In the genomic region with DNA sequence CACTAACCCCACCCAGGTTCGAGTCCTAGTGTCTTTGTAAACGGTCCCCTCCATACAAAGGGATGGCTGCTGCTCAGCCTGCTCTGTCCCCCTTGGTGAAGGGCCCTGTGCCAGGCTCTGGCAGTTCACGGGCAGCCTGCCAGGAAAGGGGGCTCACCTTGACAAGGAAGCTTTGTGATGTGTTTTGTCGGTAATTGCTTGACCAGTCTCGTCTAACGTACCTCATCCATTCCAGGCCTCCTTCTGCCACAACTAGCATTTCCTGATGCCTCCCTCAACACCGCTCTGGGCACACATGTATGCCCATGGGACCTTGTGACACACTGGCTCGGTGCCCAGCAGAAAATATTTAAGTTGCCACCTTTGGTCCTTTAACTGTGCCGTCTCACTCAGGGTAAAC, we compare ENCODE assay signal across 17 cellular contexts.
A peak's percentile ranks its signal among the peaks of the same experiment; 100 is the strongest.
DNase-seq lines count a peak whose midpoint lies in the region; ATAC-seq and TF ChIP-seq lines count a peak whose summit lies in the region.
"Had no signal": no experiment of that assay in that cellular context is flagged by ENCODE, and none has a peak within 500 bp of the region (broad histone marks: within the 10 kb centered on the region; RNA-seq: fewer than 3 reads in every experiment).

No MANE protein-coding gene starts in this region.

- no peak overlapping the region for H3K4me3 ChIP-seq in right lobe of liver
- H3K4me3 ChIP-seq: psoas muscle, upper lobe of left lung had no signal

- intact Hi-C loops in posterior vena cava (cut with DNase I) (no loop called here), right lobe of liver (cut with DNase I) (no loop called here)

- peak; percentile 91 for DNase-seq in DMS153 (lab: John Stamatoyannopoulos, UW)
- DNase-seq in NCI-H1105 (lab: John Stamatoyannopoulos, UW), result peak; percentile 92
- DNase-seq in NCI-H748 (lab: John Stamatoyannopoulos, UW; ENCODE audit: unreplicated experiment), result peak; percentile 87
- DNase-seq in posterior vena cava (ENCODE audit: low spot score), result peak; percentile 51
- no peak for DNase-seq in activated CD4-positive, alpha-beta T cell treated with anti-CD3 and anti-CD28 coated beads, Interleukin-2, amount 50 U/mL, for 48 hours
- DNase-seq in right lobe of liver, result no peak
- DNase-seq: activated CD4-positive, alpha-beta T cell treated with anti-CD3 and anti-CD28 coated beads for 4 hours; cortex of kidney; Karpas-422; NCI-H524 treated with DMSO at 0.1 percent for 48 hours; SIG-M5; stimulated activated CD4-positive, alpha-beta T cell treated with anti-CD3 and anti-CD28 coated beads, Interleukin-4, amount 100 ng/mL, for 24 hours; stimulated activated naive CD8-positive, alpha-beta T cell treated with anti-CD3 and anti-CD28 coated beads, Interleukin-15, amount 100 ng/mL, for 72 hours; T-helper 1 cell; upper lobe of left lung had no signal

- no peak overlapping the region for H3K27ac ChIP-seq in right lobe of liver
- H3K27ac ChIP-seq: psoas muscle, upper lobe of left lung had no signal

- no peaks in the 10 kb centered on the region for H3K9me3 ChIP-seq in right lobe of liver
- H3K9me3 ChIP-seq: psoas muscle, upper lobe of left lung had no signal

- no peaks in the 10 kb centered on the region for H3K27me3 ChIP-seq in right lobe of liver
- H3K27me3 ChIP-seq: upper lobe of left lung had no signal

- H3K36me3 ChIP-seq in right lobe of liver, result no peaks in the 10 kb centered on the region
- H3K36me3 ChIP-seq: upper lobe of left lung had no signal

- WGBS in right lobe of liver (ENCODE audit: insufficient coverage, low coverage, low lambda C conversion rate, missing lambda C conversion rate), result 65% methylated on average over 9 of the region's 9 CpGs

- no peaks in the 10 kb centered on the region for H3K4me1 ChIP-seq in right lobe of liver
- H3K4me1 ChIP-seq: psoas muscle, upper lobe of left lung had no signal

- TF ChIP-seq CTCF in right lobe of liver (IDR thresholded peaks at IDR 0.05), result no peak

- ATAC-seq in right lobe of liver (no peak), HG02938 (IDR thresholded peaks at IDR 0.05; ENCODE audit: unreplicated experiment) (no peak)
- ATAC-seq: psoas muscle; stimulated activated naive CD8-positive, alpha-beta T cell treated with anti-CD3 and anti-CD28 coated beads, Interleukin-15, amount 100 ng/mL, for 72 hours had no signal

- no peak for TF ChIP-seq POLR2A in right lobe of liver (IDR thresholded peaks at IDR 0.05)

Comparison
In these comparisons a context has a peak if more than half of its experiments do, and no peak if none do; other contexts are left out.
1. DNase-seq: peak in DMS153 (single experiment), NCI-H1105 (single experiment), NCI-H748 (single experiment) and posterior vena cava (single experiment); none in activated CD4-positive, alpha-beta T cell treated with anti-CD3 and anti-CD28 coated beads, Interleukin-2, amount 50 U/mL, for 48 hours (0 of 2) and right lobe of liver (0 of 3).